ENCODE assay signal across 27 cellular contexts in genomic region chr2:204445149-204445548, GRCh38.
"Had no signal": no experiment of that assay in that cellular context is flagged by ENCODE, and none has a peak within 500 bp of the region (broad histone marks: within the 10 kb centered on the region; RNA-seq: fewer than 3 reads in every experiment).

No MANE protein-coding gene starts in this region.

- H3K27ac ChIP-seq: stomach, suprapubic skin, testis, thoracic aorta, thyroid gland, tibial artery, tibial nerve, transverse colon, upper lobe of left lung, upper lobe of right lung, uterus, vagina had no signal

- ATAC-seq: stimulated activated effector memory CD8-positive, alpha-beta T cell treated with anti-CD3 and anti-CD28 coated beads, Interleukin-12 subunit alpha, Interleukin-12 subunit beta, amount 100 ng/mL, for 72 hours; stimulated activated memory B cell treated with anti-CD40 and anti-IgM and Interleukin-4, amounts not matched to agents 10 μg/mL and 1 μg/mL and 100 μg/mL, for 72 hours; stimulated activated naive B cell treated with anti-CD40 and anti-IgM and Interleukin-4, amounts not matched to agents 10 μg/mL and 1 μg/mL and 100 μg/mL, for 72 hours; stimulated activated naive CD8-positive, alpha-beta T cell treated with anti-CD3 and anti-CD28 coated beads, Interleukin-15, amount 100 ng/mL, for 72 hours; stimulated activated naive CD8-positive, alpha-beta T cell treated with anti-CD3 and anti-CD28 coated beads, Interleukin-15, Interleukin-2, amounts not matched to agents 100 U/mL and 50 U/mL, for 24 hours; upper lobe of right lung had no signal

- H3K4me1 ChIP-seq: stomach, suprapubic skin, testis, thyroid gland, tibial artery, transverse colon, upper lobe of left lung, upper lobe of right lung, uterus, vagina had no signal

- H3K9me3 ChIP-seq: suprapubic skin, testis, thoracic aorta, thyroid gland, tibial artery, transverse colon, upper lobe of left lung, upper lobe of right lung, uterus, vagina had no signal

- H3K4me3 ChIP-seq: stomach, suprapubic skin, testis, thoracic aorta, thyroid gland, tibial artery, tibial nerve, transverse colon, upper lobe of left lung, upper lobe of right lung, uterus, vagina had no signal

- DNase-seq: stimulated activated CD4-positive, alpha-beta T cell treated with anti-CD3 and anti-CD28 coated beads, Interleukin-2, amount 100 ng/mL, for 48 hours; stimulated activated CD4-positive, alpha-beta T cell treated with anti-CD3 and anti-CD28 coated beads, Interleukin-4, amount 100 ng/mL, for 1 hour; stimulated activated CD4-positive, alpha-beta T cell treated with anti-CD3 and anti-CD28 coated beads, Interleukin-4, amount 100 ng/mL, for 24 hours; stimulated activated CD4-positive, alpha-beta T cell treated with anti-CD3 and anti-CD28 coated beads, Interleukin-4, amount 100 ng/mL, for 4 hours; stimulated activated CD8-positive, alpha-beta memory T cell treated with anti-CD3 and anti-CD28 coated beads, Interleukin-4, amount 100 ng/mL, for 48 hours; stimulated activated naive B cell treated with anti-CD40 and anti-IgM and Interleukin-4, amounts not matched to agents 10 μg/mL and 1 μg/mL and 100 μg/mL, for 72 hours; stimulated activated naive CD4-positive, alpha-beta T cell; stimulated activated naive CD4-positive, alpha-beta T cell treated with Interleukin-2 at 50 U/mL for 16 hours; stimulated activated naive CD8-positive, alpha-beta T cell treated with anti-CD3 and anti-CD28 coated beads, Interleukin-15, amount 100 ng/mL, for 72 hours; stimulated activated naive CD8-positive, alpha-beta T cell treated with anti-CD3 and anti-CD28 coated beads, Interleukin-15, Interleukin-2, amounts not matched to agents 100 U/mL and 50 U/mL, for 24 hours; stomach; substantia nigra; testis; thyroid gland; tibial artery; transverse colon; trophoblast cell; upper lobe of left lung; upper lobe of right lung; uterus had no signal

- FAIRE-seq: urothelium cell line had no signal

- H3K36me3 ChIP-seq: stomach, suprapubic skin, thoracic aorta, thyroid gland, tibial artery, tibial nerve, transverse colon, upper lobe of left lung, upper lobe of right lung, uterus, vagina had no signal

- H3K27me3 ChIP-seq: stomach, suprapubic skin, testis, thyroid gland, tibial artery, tibial nerve, transverse colon, upper lobe of left lung, upper lobe of right lung, uterus, vagina had no signal
